In the genomic region with DNA sequence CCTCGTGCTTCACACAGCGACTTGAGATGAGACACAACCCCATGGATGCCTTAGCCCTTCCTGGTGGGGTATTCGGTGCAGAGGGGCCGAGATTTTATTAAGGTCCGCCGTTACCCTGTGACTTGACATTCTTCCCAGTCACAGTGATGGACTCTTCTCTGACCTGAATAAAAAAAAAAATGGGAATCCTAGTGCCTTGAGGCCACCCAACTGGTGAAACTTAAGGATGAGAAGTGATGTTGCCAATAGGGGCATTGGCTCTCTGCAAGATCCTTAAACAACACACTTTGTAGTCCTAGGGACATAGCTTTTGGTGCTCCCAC, we compare ENCODE assay signal across 8 cellular contexts. TPM values are rescaled to one million over a fixed set of nuclear protein-coding genes. Genes with fewer than 3 reads are reported as not detected.
DNase-seq lines count a peak whose midpoint lies in the region; ATAC-seq and TF ChIP-seq lines count a peak whose summit lies in the region.

No MANE protein-coding gene starts in this region.

- peak overlapping the region; percentile 99; the same call in 1 of the 2 replicates for H3K4me3 ChIP-seq in iPS DF 6.9 (ENCODE audit: low read length)
- peak overlapping the region; percentile 53 to 84 (median 64) for H3K4me3 ChIP-seq in subcutaneous abdominal adipose tissue (ENCODE audit: low read depth in 1 of 5, low read length in 5 of 5)

- CTCF ChIA-PET in activated B cell treated with CpG ODN at 0.5 μM for 24 hours (lab: Charles Lee) = interaction anchor here (0.7 to 9.0 kb wide), 6 partner anchors 26 to 139 kb away, joined by 3 to 231 read pairs (median 6); a partner anchor contains a TSS

- peak overlapping the region; percentile 83 for H3K4me3 Mint-ChIP-seq in T-helper 1 cell treated with Interleukin-12 subunit alpha and Interleukin-12 subunit beta and Interleukin-4 antibody, amounts not matched to agents 30 μg/mL and 1 μg/mL, for 36 hours
- H3K4me3 Mint-ChIP-seq in activated B cell treated with CpG ODN at 0.5 μM for 24 hours = peak overlapping the region; percentile 91

- H3K36me3 ChIP-seq in iPS DF 6.9 (ENCODE audit: control insufficient read depth, insufficient read depth, low read length) = peaks cover 6% of the 10 kb centered on the region; the same call in 1 of the 2 replicates
- H3K36me3 ChIP-seq in subcutaneous abdominal adipose tissue (ENCODE audit: control insufficient read depth in 5 of 5, insufficient read depth in 5 of 5, low read length in 5 of 5) = peaks cover 20 to 34% (median 28%) of the 10 kb centered on the region in 5 donors

- no peak overlapping the region for H3K27ac ChIP-seq in iPS DF 6.9 (ENCODE audit: low read length)
- H3K27ac ChIP-seq in subcutaneous abdominal adipose tissue (ENCODE audit: low read depth, low read length) = peak overlapping the region; percentile 97

- peaks cover 44% of the 10 kb centered on the region for H3K36me3 Mint-ChIP-seq in T-helper 1 cell treated with Interleukin-12 subunit alpha and Interleukin-12 subunit beta and Interleukin-4 antibody, amounts not matched to agents 30 μg/mL and 1 μg/mL, for 36 hours (ENCODE audit: low read depth)
- peaks cover 62% of the 10 kb centered on the region for H3K36me3 Mint-ChIP-seq in activated B cell treated with CpG ODN at 0.5 μM for 24 hours (ENCODE audit: low read depth)

- H3K9me3 ChIP-seq in iPS DF 6.9 (ENCODE audit: control insufficient read depth, insufficient read depth, low read length) (no peaks in the 10 kb centered on the region), subcutaneous abdominal adipose tissue (ENCODE audit: control insufficient read depth in 5 of 5, low read length in 5 of 5) (no peaks in the 10 kb centered on the region)

- no peaks in the 10 kb centered on the region for H3K27me3 Mint-ChIP-seq in T-helper 1 cell treated with Interleukin-12 subunit alpha and Interleukin-12 subunit beta and Interleukin-4 antibody, amounts not matched to agents 30 μg/mL and 1 μg/mL, for 36 hours (ENCODE audit: low read depth)
- H3K27me3 Mint-ChIP-seq in activated B cell treated with CpG ODN at 0.5 μM for 24 hours = no peaks in the 10 kb centered on the region

- ATAC-seq in activated B cell treated with CpG ODN at 0.5 μM for 24 hours (ENCODE audit: low read depth) = no peak

- H3K9ac ChIP-seq in subcutaneous abdominal adipose tissue (ENCODE audit: low read length in 5 of 5) = peak overlapping the region; percentile 49 to 98 (median 85)

- no peak for DNase-seq in T-helper 1 cell
- no peak for DNase-seq in activated B cell treated with CpG ODN at 0.5 μM for 24 hours
- no peak for DNase-seq in iPS DF 6.9 (ENCODE audit: low read depth, low spot score)
- DNase-seq in NCI-H1417 (lab: John Stamatoyannopoulos, UW) = no peak
- DNase-seq in stimulated activated CD4-positive, alpha-beta T cell treated with anti-CD3 and anti-CD28 coated beads, Interleukin-4, amount 100 ng/mL, for 4 hours = no peak
- DNase-seq in NCI-H1105 (lab: John Stamatoyannopoulos, UW) = no peak

- POLR2A ChIA-PET in activated B cell treated with CpG ODN at 0.5 μM for 24 hours (lab: Charles Lee) = interaction anchor here (0.6 to 6.8 kb wide), 22 partner anchors 8 to 473 kb away, joined by 3 to 364 read pairs (median 8); a partner anchor contains a TSS

- no peaks in the 10 kb centered on the region for H3K9me3 Mint-ChIP-seq in T-helper 1 cell treated with Interleukin-12 subunit alpha and Interleukin-12 subunit beta and Interleukin-4 antibody, amounts not matched to agents 30 μg/mL and 1 μg/mL, for 36 hours
- H3K9me3 Mint-ChIP-seq in activated B cell treated with CpG ODN at 0.5 μM for 24 hours = no peaks in the 10 kb centered on the region

- H3K27ac Mint-ChIP-seq in T-helper 1 cell treated with Interleukin-12 subunit alpha and Interleukin-12 subunit beta and Interleukin-4 antibody, amounts not matched to agents 30 μg/mL and 1 μg/mL, for 36 hours = peak overlapping the region; percentile 75
- H3K27ac Mint-ChIP-seq in activated B cell treated with CpG ODN at 0.5 μM for 24 hours = peak overlapping the region; percentile 97

- no peaks in the 10 kb centered on the region for H3K27me3 ChIP-seq in iPS DF 6.9 (ENCODE audit: control insufficient read depth, insufficient read depth, low read length)
- no peaks in the 10 kb centered on the region for H3K27me3 ChIP-seq in subcutaneous abdominal adipose tissue (ENCODE audit: control insufficient read depth in 5 of 5, insufficient read depth in 4 of 5, low read length in 5 of 5)

- intact Hi-C loops in activated B cell treated with CpG ODN at 0.5 μM for 24 hours (cut with micrococcal nuclease) = no loop called here

- peaks cover 28% of the 10 kb centered on the region for H3K4me1 Mint-ChIP-seq in T-helper 1 cell treated with Interleukin-12 subunit alpha and Interleukin-12 subunit beta and Interleukin-4 antibody, amounts not matched to agents 30 μg/mL and 1 μg/mL, for 36 hours (ENCODE audit: low read depth)
- peaks cover 33% of the 10 kb centered on the region for H3K4me1 Mint-ChIP-seq in activated B cell treated with CpG ODN at 0.5 μM for 24 hours

- peaks cover 4% of the 10 kb centered on the region; the same call in 1 of the 2 replicates for H3K4me1 ChIP-seq in iPS DF 6.9 (ENCODE audit: control insufficient read depth, insufficient read depth, low read length)
- H3K4me1 ChIP-seq in subcutaneous abdominal adipose tissue (ENCODE audit: control insufficient read depth in 5 of 5, insufficient read depth in 5 of 5, low read length in 5 of 5) = peaks cover 4 to 29% (median 26%) of the 10 kb centered on the region in 5 donors

- no peak for TF ChIP-seq CTCF in activated B cell treated with CpG ODN at 0.5 μM for 24 hours (IDR thresholded peaks at IDR 0.05)

- no CpG with 5 or more reads among the region's 6 CpGs for WGBS in iPS DF 6.9 (ENCODE audit: insufficient coverage, insufficient read length)

RNA-seq across cellular contexts. Expression of a gene that starts 0.7 kb away (rescaled TPM):
- total RNA-seq in activated B cell treated with CpG ODN at 0.5 μM for 24 hours = 89.4 and 99.3 TPM in 2 replicates

RNA-seq across cellular contexts. Expression of a gene that starts 26.4 kb away (rescaled TPM):
- 39.8 and 41.2 TPM in 2 replicates for total RNA-seq in activated B cell treated with CpG ODN at 0.5 μM for 24 hours

RNA-seq across cellular contexts. Expression of a gene that starts 26.6 kb away (rescaled TPM):
- 7.5 and 8.1 TPM in 2 replicates for total RNA-seq in activated B cell treated with CpG ODN at 0.5 μM for 24 hours
